ENCODE assay signal across 15 cellular contexts in genomic region chr22:29126670-29127069, GRCh38.
"Had no signal": no experiment of that assay in that cellular context is flagged by ENCODE, and none has a peak within 500 bp of the region (broad histone marks: within the 10 kb centered on the region; RNA-seq: fewer than 3 reads in every experiment).

No MANE protein-coding gene starts in this region.

- DNase-seq: activated CD4-positive, alpha-beta T cell treated with anti-CD3 and anti-CD28 coated beads, Interleukin-2, amount 50 U/mL, for 4 hours; effector CD4-positive, alpha-beta T cell; head of caudate nucleus; mesenchymal stem cell; natural killer cell; retina; stimulated activated CD4-positive, alpha-beta T cell treated with anti-CD3 and anti-CD28 coated beads, Interleukin-12 subunit alpha, Interleukin-12 subunit beta, amount 100 ng/mL, for 4 hours; stimulated activated CD4-positive, alpha-beta T cell treated with anti-CD3 and anti-CD28 coated beads, Interleukin-1b, Interleukin-23, amount 100 ng/mL, for 48 hours; stimulated activated naive CD4-positive, alpha-beta T cell treated with Interleukin-2 at 50 U/mL for 16 hours; tibial artery had no signal

- H3K27ac ChIP-seq: neutrophil, tibial artery, vagina had no signal

- H3K9me3 ChIP-seq: neutrophil, tibial artery, vagina had no signal

- ATAC-seq: natural killer cell had no signal

- H3K27ac Mint-ChIP-seq: activated naive CD8-positive, alpha-beta T cell; natural killer cell; T-helper 1 cell treated with Interleukin-12 subunit alpha and Interleukin-12 subunit beta and Interleukin-4 antibody, amounts not matched to agents 30 μg/mL and 1 μg/mL, for 36 hours had no signal

- H3K27me3 Mint-ChIP-seq: activated naive CD8-positive, alpha-beta T cell had no signal

- H3K9me3 Mint-ChIP-seq: natural killer cell; T-helper 1 cell treated with Interleukin-12 subunit alpha and Interleukin-12 subunit beta and Interleukin-4 antibody, amounts not matched to agents 30 μg/mL and 1 μg/mL, for 36 hours had no signal

- H3K4me3 Mint-ChIP-seq: activated naive CD8-positive, alpha-beta T cell; natural killer cell; T-helper 1 cell treated with Interleukin-12 subunit alpha and Interleukin-12 subunit beta and Interleukin-4 antibody, amounts not matched to agents 30 μg/mL and 1 μg/mL, for 36 hours had no signal

- H3K27me3 ChIP-seq: tibial artery, vagina had no signal

- H3K4me1 Mint-ChIP-seq: natural killer cell had no signal

- H3K4me1 ChIP-seq: vagina had no signal

- H3K36me3 Mint-ChIP-seq: activated naive CD8-positive, alpha-beta T cell; natural killer cell had no signal

- H3K4me3 ChIP-seq: tibial artery, vagina had no signal

- FAIRE-seq: frontal cortex had no signal
